Comparison of ENCODE assay signal across 8 cellular contexts in genomic region chr12:14884458-14884878, GRCh38. TPM values are rescaled to one million over a fixed set of nuclear protein-coding genes. Genes with fewer than 3 reads are reported as not detected.
A peak's percentile ranks its signal among the peaks of the same experiment; 100 is the strongest.
DNase-seq lines count a peak whose midpoint lies in the region; ATAC-seq, FAIRE-seq and TF ChIP-seq lines count a peak whose summit lies in the region.

No MANE protein-coding gene starts in this region.

- FAIRE-seq in GM18507 (lab: Jason Lieb, UNC): peak; percentile 96

- ATAC-seq in HG02763 (IDR thresholded peaks at IDR 0.05; ENCODE audit: unreplicated experiment): peak; percentile 98

- H3K27me3 ChIP-seq in colonic mucosa: no peaks in the 10 kb centered on the region

- DNase-seq in GM18507 (ENCODE audit: extremely low spot score, insufficient read length, low read depth) (peak; percentile 8), NCI-H1694 treated with DMSO at 0.1 percent for 48 hours (lab: John Stamatoyannopoulos, UW) (peak; percentile 82), colonic mucosa (peak; percentile 70), middle frontal gyrus (ENCODE audit: extremely low spot score, low spot score) (peak; percentile 22), DMS114 treated with DMSO at 0.1 percent for 48 hours (lab: John Stamatoyannopoulos, UW; ENCODE audit: unreplicated experiment) (no peak)
- peak; percentile 82 to 83 for DNase-seq in activated CD4-positive, alpha-beta T cell treated with anti-CD3 and anti-CD28 coated beads for 4 hours
- peak; percentile 60 to 71 for DNase-seq in stimulated activated CD8-positive, alpha-beta memory T cell treated with anti-CD3 and anti-CD28 coated beads, Interleukin-4, amount 100 ng/mL, for 4 hours (ENCODE audit: low read depth in 2 of 2, low spot score in 1 of 2)

- H3K9ac ChIP-seq in colonic mucosa (ENCODE audit: low read depth in 2 of 2, low read length in 2 of 2): no peak overlapping the region

- H3K9me3 ChIP-seq in colonic mucosa: no peaks in the 10 kb centered on the region

- intact Hi-C loops in colonic mucosa (cut with DNase I): no loop called here

- H3K36me3 ChIP-seq in colonic mucosa: no peaks in the 10 kb centered on the region

- TF ChIP-seq CTCF in colonic mucosa (IDR thresholded peaks at IDR 0.05): no peak

- H3K27ac ChIP-seq in colonic mucosa: no peak overlapping the region

- H3K4me1 ChIP-seq in colonic mucosa: no peaks in the 10 kb centered on the region

- H3K4me3 ChIP-seq in colonic mucosa: no peak overlapping the region

RNA-seq across cellular contexts. Expression of gene MGP, which starts 1.2 kb away (rescaled TPM):
- 100 to 1,000 TPM in 1 of 2 donors, 10 to 100 TPM in 1; 37.6 to 180 TPM for total RNA-seq in colonic mucosa

RNA-seq across cellular contexts. Expression of gene ART4, which starts 41.1 kb away (rescaled TPM):
- under 1 TPM in 1 of 2 donors, not detected in 1; 0.49 TPM for total RNA-seq in colonic mucosa

RNA-seq across cellular contexts. Expression of gene ERP27, which starts 53.9 kb away (rescaled TPM):
- total RNA-seq in colonic mucosa: 1 to 10 TPM in 1 of 2 donors, under 1 TPM in 1; 0.52 to 2.1 TPM
